In genomic region chr11:74540270-74540669, GRCh38 we compare ENCODE assay signal across 26 cellular contexts.
"Had no signal": no experiment of that assay in that cellular context is flagged by ENCODE, and none has a peak within 500 bp of the region (broad histone marks: within the 10 kb centered on the region; RNA-seq: fewer than 3 reads in every experiment).

No MANE protein-coding gene starts in this region.

- H3K4me3 ChIP-seq: coronary artery, esophagus muscularis mucosa, gastroesophageal sphincter, heart left ventricle, hepatocyte, lung, mucosa of descending colon, neural progenitor cell, prostate gland, right atrium auricular region, smooth muscle cell, testis, tibial artery, upper lobe of left lung had no signal

- H3K27ac ChIP-seq: coronary artery, esophagus muscularis mucosa, foreskin keratinocyte, gastroesophageal sphincter, heart left ventricle, hepatocyte, neural progenitor cell, prostate gland, right atrium auricular region, testis, tibial artery, upper lobe of left lung had no signal

- H3K36me3 ChIP-seq: esophagus muscularis mucosa, gastroesophageal sphincter, heart left ventricle, neural progenitor cell, prostate gland, right atrium auricular region, tibial artery, upper lobe of left lung had no signal

- FAIRE-seq: endothelial cell of umbilical vein, kidney, urothelium cell line had no signal

- DNase-seq: dermis blood vessel endothelial cell; effector memory CD4-positive, alpha-beta T cell; foreskin keratinocyte; heart left ventricle; kidney; mucosa of descending colon; naive thymus-derived CD4-positive, alpha-beta T cell; stimulated activated CD4-positive, alpha-beta T cell treated with anti-CD3 and anti-CD28 coated beads, Interleukin-12 subunit alpha, Interleukin-12 subunit beta, amount 100 ng/mL, for 4 hours; stimulated activated CD4-positive, alpha-beta T cell treated with anti-CD3 and anti-CD28 coated beads, Interleukin-1b, Interleukin-23, amount 100 ng/mL, for 48 hours; stimulated activated CD4-positive, alpha-beta T cell treated with anti-CD3 and anti-CD28 coated beads, Interleukin-4, amount 100 ng/mL, for 1 hour; stimulated activated naive CD4-positive, alpha-beta T cell treated with Interleukin-2 at 50 U/mL for 16 hours; substantia nigra; testis; tibial artery; upper lobe of left lung had no signal

- H3K9me3 ChIP-seq: prostate gland, right atrium auricular region, testis had no signal

- H3K9ac ChIP-seq: neural progenitor cell had no signal
